ENCODE assay signal across 16 cellular contexts in the genomic region with DNA sequence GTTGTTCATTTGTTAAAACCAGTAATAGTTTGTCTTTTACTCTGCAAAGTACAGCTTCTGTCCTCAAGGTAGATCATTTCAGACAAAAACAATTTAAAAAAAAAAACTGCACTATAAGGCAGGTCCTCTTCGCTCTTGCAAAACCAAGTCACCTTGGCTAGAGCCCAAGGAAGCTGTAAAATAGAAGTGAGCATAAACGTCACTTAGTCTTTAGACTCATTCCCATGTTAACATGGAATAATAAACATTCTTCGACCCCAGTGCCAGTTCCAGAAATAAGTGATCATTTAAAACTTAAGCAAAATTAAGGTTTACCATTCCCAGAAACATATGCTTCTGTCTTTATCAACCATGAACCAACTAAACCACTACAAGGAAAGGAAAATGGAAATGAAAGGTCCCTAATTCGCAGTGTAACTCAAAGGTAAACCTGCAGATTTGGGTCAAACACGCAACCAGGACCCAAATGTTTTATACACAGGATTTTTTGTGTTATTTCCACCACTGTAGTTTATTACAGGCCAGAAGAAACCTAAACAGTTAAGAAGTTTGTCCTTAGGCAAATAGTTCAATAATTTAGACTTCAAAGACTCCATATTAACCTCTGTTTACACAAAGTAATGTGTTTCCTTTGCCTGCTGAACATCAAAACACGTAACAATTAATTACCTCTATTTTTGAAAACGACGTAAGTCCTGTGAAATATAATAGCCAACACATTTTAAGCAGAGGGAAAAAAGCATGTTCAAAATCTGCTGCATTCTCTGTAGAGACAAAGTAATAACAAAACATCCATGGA. TPM values are rescaled to one million over a fixed set of nuclear protein-coding genes. Genes with fewer than 3 reads are reported as not detected.
A peak's percentile ranks its signal among the peaks of the same experiment; 100 is the strongest.
DNase-seq lines count a peak whose midpoint lies in the region; ATAC-seq, FAIRE-seq and TF ChIP-seq lines count a peak whose summit lies in the region.
"Had no signal": no experiment of that assay in that cellular context is flagged by ENCODE, and none has a peak within 500 bp of the region (broad histone marks: within the 10 kb centered on the region; RNA-seq: fewer than 3 reads in every experiment).

No MANE protein-coding gene starts in this region.

- H3K27ac Mint-ChIP-seq in activated CD4-positive, alpha-beta T cell treated with anti-CD3 and anti-CD28 coated beads, Interleukin-2, amount 10 ng/mL, durations not matched to agents 7 days and 5 days, result peak overlapping the region; percentile 26
- H3K27ac Mint-ChIP-seq in activated CD8-positive, alpha-beta T cell treated with anti-CD3 and anti-CD28 coated beads for 36 hours, result no peak overlapping the region
- H3K27ac Mint-ChIP-seq: activated CD4-positive, alpha-beta memory T cell treated with anti-CD3 and anti-CD28 coated beads, Interleukin-2, amount 10 ng/mL, durations not matched to agents 7 days and 5 days; activated naive CD4-positive, alpha-beta T cell treated with anti-CD3 and anti-CD28 coated beads, Interleukin-2, amount 50 U/mL, for 72 hours had no signal

- H3K4me2 ChIP-seq in endothelial cell of umbilical vein (ENCODE audit: insufficient read depth, low read length), result no peak overlapping the region

- no peak for TF ChIP-seq EP300 in tibial nerve (IDR thresholded peaks at IDR 0.05)

- H3K4me3 ChIP-seq in endothelial cell of umbilical vein (replicated peaks in 1 of 3; ENCODE audit: insufficient read depth in 1 of 3, low read depth in 1 of 3, low read length in 3 of 3), result no peak overlapping the region
- H3K4me3 ChIP-seq in mucosa of descending colon, result no peak overlapping the region
- H3K4me3 ChIP-seq in tibial nerve, result no peak overlapping the region
- H3K4me3 ChIP-seq: right lobe of liver had no signal

- H3K27ac ChIP-seq in endothelial cell of umbilical vein (ENCODE audit: insufficient read depth, low read depth, low read length), result no peak overlapping the region
- H3K27ac ChIP-seq in tibial nerve, result peak overlapping the region; percentile 14 to 51 (median 30)

- dilution Hi-C loops in endothelial cell of umbilical vein (cut with MboI; ENCODE audit: extremely low pct_ligation_motif_present, low sequenced_read_pairs), result no loop called here

- CTCF ChIA-PET in activated CD4-positive, alpha-beta T cell treated with anti-CD3 and anti-CD28 coated beads, Interleukin-2, amount 10 ng/mL, durations not matched to agents 7 days and 5 days (lab: Charles Lee), result interaction anchor here (0.6 kb wide), 1 partner anchor 288 kb away, joined by 3 read pairs; no protein-coding TSS in a partner anchor
- CTCF ChIA-PET in endothelial cell of umbilical vein (lab: Charles Lee), result interaction anchor here (0.9 to 1.7 kb wide), 6 partner anchors 13 to 89 kb away, joined by 3 to 7 read pairs (median 6); no protein-coding TSS in a partner anchor
- CTCF ChIA-PET in activated CD8-positive, alpha-beta T cell treated with anti-CD3 and anti-CD28 coated beads for 36 hours (lab: Charles Lee), result no interaction called here

- WGBS in tibial nerve, 2 donors, result 58 to 59% methylated on average over 8 of the region's 8 CpGs

- peaks cover 4% of the 10 kb centered on the region for H3K4me1 ChIP-seq in endothelial cell of umbilical vein (ENCODE audit: control insufficient read depth, extremely low read depth, insufficient read depth, low read length)
- peaks cover 35% of the 10 kb centered on the region for H3K4me1 ChIP-seq in mucosa of descending colon (ENCODE audit: low read depth)
- H3K4me1 ChIP-seq in tibial nerve, result peaks cover 0 to 70% (median 32%) of the 10 kb centered on the region in 4 donors

- no peak overlapping the region for H3K4me3 Mint-ChIP-seq in activated CD4-positive, alpha-beta T cell treated with anti-CD3 and anti-CD28 coated beads, Interleukin-2, amount 10 ng/mL, durations not matched to agents 7 days and 5 days
- H3K4me3 Mint-ChIP-seq in activated CD8-positive, alpha-beta T cell treated with anti-CD3 and anti-CD28 coated beads for 36 hours, result no peak overlapping the region
- H3K4me3 Mint-ChIP-seq: activated CD4-positive, alpha-beta memory T cell treated with anti-CD3 and anti-CD28 coated beads, Interleukin-2, amount 10 ng/mL, durations not matched to agents 7 days and 5 days; mesothelial cell of epicardium had no signal

- H3K4me1 Mint-ChIP-seq in activated CD4-positive, alpha-beta T cell treated with anti-CD3 and anti-CD28 coated beads, Interleukin-2, amount 10 ng/mL, durations not matched to agents 7 days and 5 days, result peaks cover 13% of the 10 kb centered on the region
- H3K4me1 Mint-ChIP-seq in activated CD8-positive, alpha-beta T cell treated with anti-CD3 and anti-CD28 coated beads for 36 hours (ENCODE audit: low read depth), result peaks cover 19% of the 10 kb centered on the region

- H3K9me3 Mint-ChIP-seq in activated CD4-positive, alpha-beta T cell treated with anti-CD3 and anti-CD28 coated beads, Interleukin-2, amount 10 ng/mL, durations not matched to agents 7 days and 5 days, result no peaks in the 10 kb centered on the region
- no peaks in the 10 kb centered on the region for H3K9me3 Mint-ChIP-seq in activated CD8-positive, alpha-beta T cell treated with anti-CD3 and anti-CD28 coated beads for 36 hours
- H3K9me3 Mint-ChIP-seq: activated CD4-positive, alpha-beta memory T cell treated with anti-CD3 and anti-CD28 coated beads, Interleukin-2, amount 10 ng/mL, durations not matched to agents 7 days and 5 days; activated naive CD4-positive, alpha-beta T cell treated with anti-CD3 and anti-CD28 coated beads, Interleukin-2, amount 50 U/mL, for 72 hours; mesothelial cell of epicardium had no signal

- FAIRE-seq in endothelial cell of umbilical vein (lab: Jason Lieb, UNC) (peak; percentile 21), HTR-8/SVneo (lab: Jason Lieb, UNC) (no peak)
- FAIRE-seq: urothelium cell line had no signal

- BruUV-seq in endothelial cell of umbilical vein (replicated peaks; lab: Mats Ljungman, UMichigan), result no TSS peak

- H2AFZ ChIP-seq in endothelial cell of umbilical vein (ENCODE audit: low read depth, low read length), result no peak overlapping the region

- no peaks in the 10 kb centered on the region for H4K20me1 ChIP-seq in endothelial cell of umbilical vein (replicated peaks; ENCODE audit: control insufficient read depth, extremely low read depth, insufficient read depth, low read length)

- H3K9me3 ChIP-seq in endothelial cell of umbilical vein (replicated peaks; ENCODE audit: control insufficient read depth, insufficient read depth, low read length), result no peaks in the 10 kb centered on the region
- H3K9me3 ChIP-seq in mucosa of descending colon, result no peaks in the 10 kb centered on the region
- H3K9me3 ChIP-seq in tibial nerve, result no peaks in the 10 kb centered on the region
- H3K9me3 ChIP-seq: right lobe of liver had no signal

- H3K9ac ChIP-seq in endothelial cell of umbilical vein (replicated peaks; ENCODE audit: extremely low read depth, insufficient read depth, low read length), result no peak overlapping the region

- no peaks in the 10 kb centered on the region for H3K27me3 Mint-ChIP-seq in activated CD4-positive, alpha-beta T cell treated with anti-CD3 and anti-CD28 coated beads, Interleukin-2, amount 10 ng/mL, durations not matched to agents 7 days and 5 days
- H3K27me3 Mint-ChIP-seq in activated CD8-positive, alpha-beta T cell treated with anti-CD3 and anti-CD28 coated beads for 36 hours, result no peaks in the 10 kb centered on the region
- H3K27me3 Mint-ChIP-seq: activated CD4-positive, alpha-beta memory T cell treated with anti-CD3 and anti-CD28 coated beads, Interleukin-2, amount 10 ng/mL, durations not matched to agents 7 days and 5 days had no signal

- POLR2A ChIA-PET in activated CD4-positive, alpha-beta T cell treated with anti-CD3 and anti-CD28 coated beads, Interleukin-2, amount 10 ng/mL, durations not matched to agents 7 days and 5 days (lab: Charles Lee), result no interaction called here
- POLR2A ChIA-PET in endothelial cell of umbilical vein (lab: Charles Lee), result no interaction called here
- POLR2A ChIA-PET in activated CD8-positive, alpha-beta T cell treated with anti-CD3 and anti-CD28 coated beads for 36 hours (lab: Charles Lee), result no interaction called here

- H3K27me3 ChIP-seq in endothelial cell of umbilical vein (ENCODE audit: control insufficient read depth in 2 of 2, insufficient read depth in 2 of 2, low read length in 2 of 2), result no peaks in the 10 kb centered on the region
- no peaks in the 10 kb centered on the region for H3K27me3 ChIP-seq in tibial nerve
- H3K27me3 ChIP-seq: right lobe of liver had no signal

- H3K36me3 ChIP-seq in endothelial cell of umbilical vein (ENCODE audit: control insufficient read depth in 2 of 2, extremely low read depth in 1 of 2, insufficient read depth in 2 of 2, low read length in 2 of 2) (no peaks in the 10 kb centered on the region), mucosa of descending colon (ENCODE audit: low read depth) (no peaks in the 10 kb centered on the region), tibial nerve (no peaks in the 10 kb centered on the region)
- H3K36me3 ChIP-seq: right lobe of liver had no signal

- peaks cover 4% of the 10 kb centered on the region for H3K36me3 Mint-ChIP-seq in activated CD4-positive, alpha-beta T cell treated with anti-CD3 and anti-CD28 coated beads, Interleukin-2, amount 10 ng/mL, durations not matched to agents 7 days and 5 days (ENCODE audit: low read depth)
- no peaks in the 10 kb centered on the region for H3K36me3 Mint-ChIP-seq in activated CD8-positive, alpha-beta T cell treated with anti-CD3 and anti-CD28 coated beads for 36 hours (ENCODE audit: low read depth)
- H3K36me3 Mint-ChIP-seq: activated naive CD4-positive, alpha-beta T cell treated with anti-CD3 and anti-CD28 coated beads, Interleukin-2, amount 50 U/mL, for 72 hours had no signal

- TF ChIP-seq POLR2A in endothelial cell of umbilical vein (IDR thresholded peaks at IDR 0.05; ENCODE audit: low read depth, low read length) (no peak), tibial nerve (IDR thresholded peaks at IDR 0.05) (no peak)

- ATAC-seq in mucosa of descending colon, result peak; percentile 25
- no peak for ATAC-seq in activated CD8-positive, alpha-beta T cell treated with anti-CD3 and anti-CD28 coated beads for 36 hours
- ATAC-seq: activated naive CD4-positive, alpha-beta T cell treated with anti-CD3 and anti-CD28 coated beads, Interleukin-2, amount 50 U/mL, for 72 hours had no signal

- no peaks in the 10 kb centered on the region for H3K9me1 ChIP-seq in endothelial cell of umbilical vein (replicated peaks; ENCODE audit: control insufficient read depth, extremely low read depth, insufficient read depth, low read length)

- TF ChIP-seq CTCF in endothelial cell of umbilical vein (IDR thresholded peaks at IDR 0.05; ENCODE audit: extremely low read depth in 1 of 2, insufficient read depth in 1 of 2, low read depth in 1 of 2, low read length in 2 of 2), result no peak
- no peak for TF ChIP-seq CTCF in mucosa of descending colon (IDR thresholded peaks at IDR 0.05)
- no peak for TF ChIP-seq CTCF in tibial nerve (IDR thresholded peaks at IDR 0.05)
- no peak for TF ChIP-seq CTCF in activated CD8-positive, alpha-beta T cell treated with anti-CD3 and anti-CD28 coated beads for 36 hours (IDR thresholded peaks at IDR 0.05)

- no peak for DNase-seq in activated CD4-positive, alpha-beta T cell treated with anti-CD3 and anti-CD28 coated beads, Interleukin-2, amount 10 ng/mL, durations not matched to agents 7 days and 5 days
- DNase-seq in activated CD4-positive, alpha-beta T cell treated with anti-CD3 and anti-CD28 coated beads, Interleukin-2, amount 50 U/mL, for 4 hours, result no peak
- DNase-seq in endothelial cell of umbilical vein (ENCODE audit: low read depth, low spot score) (no peak), mucosa of descending colon (peak in 1 of 3 donors; percentile 83), tibial nerve (ENCODE audit: low spot score in 2 of 2) (peak in 1 of 2 donors; percentile 40), HTR-8/SVneo (ENCODE audit: insufficient read length, low spot score) (no peak), NCI-H1092 (lab: John Stamatoyannopoulos, UW) (no peak)
- DNase-seq in activated CD8-positive, alpha-beta T cell treated with anti-CD3 and anti-CD28 coated beads for 36 hours, result no peak
- DNase-seq: activated CD4-positive, alpha-beta memory T cell treated with anti-CD3 and anti-CD28 coated beads, Interleukin-2, amount 10 ng/mL, durations not matched to agents 7 days and 5 days; DND-41; NCI-H187; right lobe of liver; T-helper 2 cell had no signal

- no peaks in the 10 kb centered on the region for H3K79me2 ChIP-seq in endothelial cell of umbilical vein (ENCODE audit: control insufficient read depth, insufficient read depth, low read length)

- intact Hi-C loops in endothelial cell of umbilical vein (cut with micrococcal nuclease), result no loop called here
- intact Hi-C loops in mucosa of descending colon (cut with DNase I, micrococcal nuclease), result no loop called here
- intact Hi-C loops in activated CD8-positive, alpha-beta T cell treated with anti-CD3 and anti-CD28 coated beads for 36 hours (cut with micrococcal nuclease), result no loop called here

RNA-seq across cellular contexts. Expression of a gene that starts 54.6 kb away (rescaled TPM):
- total RNA-seq in activated CD4-positive, alpha-beta T cell treated with anti-CD3 and anti-CD28 coated beads, Interleukin-2, amount 10 ng/mL, durations not matched to agents 7 days and 5 days, result 10 to 100 TPM; 12.9 to 13.0 TPM
- total RNA-seq in endothelial cell of umbilical vein (10.5 and 13.4 TPM in 2 replicates), mucosa of descending colon (10 to 100 TPM; 11.6 to 89.7 (median 21.1) TPM), tibial nerve (100 to 1,000 TPM; 116 to 306 (median 171) TPM)
- 7.2 and 8.0 TPM in 2 replicates for polyA plus RNA-seq in endothelial cell of umbilical vein
- 4.8 and 5.2 TPM in 2 replicates for polyA plus RNA-seq in endothelial cell of umbilical vein (2011; cell fraction: cytosol; rRNA removed)
- 10.3 and 12.1 TPM in 2 replicates for polyA plus RNA-seq in endothelial cell of umbilical vein (2011; cell fraction: nucleus; rRNA removed)
- polyA plus RNA-seq in endothelial cell of umbilical vein (2012), result 7.4 and 7.5 TPM in 2 replicates
- 32.5 and 37.8 TPM in 2 replicates for polyA minus RNA-seq in endothelial cell of umbilical vein
- 26.7 TPM for polyA minus RNA-seq in endothelial cell of umbilical vein (2011; cell fraction: cytosol; rRNA and poly(A)+ RNA removed)
- 33.4 and 41.6 TPM in 2 replicates for polyA minus RNA-seq in endothelial cell of umbilical vein (2011; cell fraction: nucleus; rRNA and poly(A)+ RNA removed)
- total RNA-seq in activated CD8-positive, alpha-beta T cell treated with anti-CD3 and anti-CD28 coated beads for 36 hours, result 1 to 10 TPM; 5.5 to 7.5 TPM
